8 cellular contexts compared by ENCODE assay signal in genomic region chr5:125410501-125411162, GRCh38.
DNase-seq lines count a peak whose midpoint lies in the region; ATAC-seq, FAIRE-seq and TF ChIP-seq lines count a peak whose summit lies in the region.

No MANE protein-coding gene starts in this region.

- H3K36me3 ChIP-seq in keratinocyte (ENCODE audit: control insufficient read depth in 2 of 2, extremely low read depth in 1 of 2, insufficient read depth in 2 of 2, low read length in 2 of 2) (no peaks in the 10 kb centered on the region), upper lobe of left lung (no peaks in the 10 kb centered on the region), small intestine (ENCODE audit: control insufficient read depth in 2 of 2, insufficient read depth in 2 of 2, low read length in 2 of 2) (no peaks in the 10 kb centered on the region)

- WGBS in upper lobe of left lung, 2 donors = 21 to 33% methylated on average over 2 of the region's 2 CpGs
- WGBS in small intestine, 3 donors = 16 to 38% (median 34%) methylated on average over 2 of the region's 2 CpGs

- no peaks in the 10 kb centered on the region for H3K9me1 ChIP-seq in keratinocyte (ENCODE audit: control insufficient read depth, extremely low read depth, insufficient read depth, low read length)

- H3K9me3 ChIP-seq in keratinocyte (ENCODE audit: control insufficient read depth, low read depth, low read length) = peaks cover 9% of the 10 kb centered on the region
- H3K9me3 ChIP-seq in upper lobe of left lung = no peaks in the 10 kb centered on the region
- no peaks in the 10 kb centered on the region for H3K9me3 ChIP-seq in small intestine (ENCODE audit: control insufficient read depth, low read depth)

- H2AFZ ChIP-seq in keratinocyte (ENCODE audit: control insufficient read depth, low read length) = peak overlapping the region; percentile 92

- ATAC-seq in upper lobe of left lung (ENCODE audit: low FRiP score in 2 of 2) (peak in 1 of 2 donors; percentile 39), HG03196 (IDR thresholded peaks at IDR 0.05; ENCODE audit: unreplicated experiment) (no peak)

- no peak for TF ChIP-seq POLR2A in upper lobe of left lung (IDR thresholded peaks at IDR 0.05)

- H3K9ac ChIP-seq in keratinocyte (ENCODE audit: control insufficient read depth, extremely low read depth, insufficient read depth, low read length) = peak overlapping the region; percentile 80

- H3K27ac ChIP-seq in keratinocyte (ENCODE audit: control insufficient read depth, insufficient read depth, low read length) (peak overlapping the region; percentile 97), upper lobe of left lung (peak overlapping the region; percentile 62 to 82 (median 67)), small intestine (ENCODE audit: low read depth in 1 of 2, low read length in 1 of 2) (no peak overlapping the region)

- no peaks in the 10 kb centered on the region for H4K20me1 ChIP-seq in keratinocyte (ENCODE audit: control insufficient read depth, extremely low read depth, insufficient read depth, low read length)

- H3K79me2 ChIP-seq in keratinocyte (ENCODE audit: control insufficient read depth, insufficient read depth, low read length) = no peaks in the 10 kb centered on the region

- TF ChIP-seq CTCF in keratinocyte (optimal IDR thresholded peaks at IDR 0.05 in 1 of 3, IDR thresholded peaks at IDR 0.05 in 1 of 3, conservative IDR thresholded peaks at IDR 0.05 in 1 of 3; ENCODE audit: extremely low read depth in 1 of 3, insufficient read depth in 2 of 3, low read length in 3 of 3) (no peak), upper lobe of left lung (IDR thresholded peaks at IDR 0.05) (no peak), D721Med (IDR thresholded peaks at IDR 0.05; ENCODE audit: insufficient read depth, missing control alignments) (no peak)

- dilution Hi-C loops in keratinocyte (cut with MboI; ENCODE audit: extremely low pct_ligation_motif_present, low sequenced_read_pairs) = no loop called here

- H3K4me2 ChIP-seq in keratinocyte (ENCODE audit: control insufficient read depth, extremely low read depth, insufficient read depth, low read depth, low read length) = peak overlapping the region; percentile 93

- peaks cover 46% of the 10 kb centered on the region for H3K4me1 ChIP-seq in keratinocyte (ENCODE audit: control insufficient read depth, extremely low read depth, insufficient read depth, low read length)
- peaks cover 22 to 45% (median 29%) of the 10 kb centered on the region in 4 donors for H3K4me1 ChIP-seq in upper lobe of left lung
- peaks cover 4 to 19% of the 10 kb centered on the region in 2 donors for H3K4me1 ChIP-seq in small intestine (ENCODE audit: control insufficient read depth in 2 of 2, insufficient read depth in 1 of 2, low read depth in 1 of 2, low read length in 1 of 2)

- H3K4me3 ChIP-seq in keratinocyte (ENCODE audit: control insufficient read depth in 2 of 3, extremely low read depth in 1 of 3, insufficient read depth in 2 of 3, low read depth in 1 of 3, low read length in 3 of 3) (peak overlapping the region in 2 of 3 experiments; percentile 60), upper lobe of left lung (no peak overlapping the region), small intestine (ENCODE audit: low read depth in 1 of 2, low read length in 2 of 2) (no peak overlapping the region)

- H3K27me3 ChIP-seq in keratinocyte (ENCODE audit: control insufficient read depth, extremely low read depth, insufficient read depth, low read length) (no peaks in the 10 kb centered on the region), upper lobe of left lung (no peaks in the 10 kb centered on the region), small intestine (ENCODE audit: control insufficient read depth in 2 of 2, insufficient read depth in 2 of 2, low read length in 2 of 2) (no peaks in the 10 kb centered on the region)

- FAIRE-seq in keratinocyte (lab: Jason Lieb, UNC) = no peak
- no peak for FAIRE-seq in small intestine (lab: Jason Lieb, UNC)
- FAIRE-seq in D721Med (lab: Jason Lieb, UNC) = no peak

- TF ChIP-seq EP300 in upper lobe of left lung (IDR thresholded peaks at IDR 0.05) = no peak

- DNase-seq in NCI-H2107 treated with DMSO at 0.1 percent for 48 hours (lab: John Stamatoyannopoulos, UW; ENCODE audit: unreplicated experiment) = peak; percentile 8
- no peak for DNase-seq in NCI-H2107 (lab: John Stamatoyannopoulos, UW)
- DNase-seq in amniotic epithelial cell (ENCODE audit: low read depth) = peak; percentile 60
- DNase-seq in keratinocyte (ENCODE audit: low read depth, low spot score) = no peak
- no peak for DNase-seq in upper lobe of left lung
- DNase-seq in small intestine = no peak
- no peak for DNase-seq in D721Med (ENCODE audit: insufficient read length, low spot score)

Comparison
In these comparisons a context has a peak if more than half of its experiments do, and no peak if none do; other contexts are left out.
1. DNase-seq: peak in NCI-H2107 treated with DMSO at 0.1 percent for 48 hours (single experiment) and amniotic epithelial cell (single experiment); none in NCI-H2107 (single experiment), keratinocyte (single experiment), upper lobe of left lung (0 of 2), small intestine (single experiment) and D721Med (single experiment).
2. H3K27ac ChIP-seq: peak in keratinocyte (single experiment) and upper lobe of left lung (4 of 4); none in small intestine (0 of 2).
3. H3K4me3 ChIP-seq: peak in keratinocyte (2 of 3); none in upper lobe of left lung (0 of 4) and small intestine (0 of 2).